In genomic region chr7:101932053-101932452, GRCh38 we compare ENCODE assay signal across 15 cellular contexts.
DNase-seq lines count a peak whose midpoint lies in the region; ATAC-seq, FAIRE-seq and TF ChIP-seq lines count a peak whose summit lies in the region.
"Had no signal": no experiment of that assay in that cellular context is flagged by ENCODE, and none has a peak within 500 bp of the region (broad histone marks: within the 10 kb centered on the region; RNA-seq: fewer than 3 reads in every experiment).

No MANE protein-coding gene starts in this region.

- H3K4me2 ChIP-seq in K562 (ENCODE audit: insufficient read depth, low read length) = no peak overlapping the region
- H3K4me2 ChIP-seq in neural cell (ENCODE audit: low read length) = no peak overlapping the region
- no peak overlapping the region for H3K4me2 ChIP-seq in HepG2 (ENCODE audit: low read depth, low read length)

- H3K9me3 ChIP-seq in Caco-2 (no peaks in the 10 kb centered on the region), HUES6 (ENCODE audit: control insufficient read depth, insufficient read depth, low read depth, low read length) (no peaks in the 10 kb centered on the region), K562 (replicated peaks; ENCODE audit: control insufficient read depth, insufficient read depth, low read depth, low read length) (no peaks in the 10 kb centered on the region), neural cell (ENCODE audit: low read length) (no peaks in the 10 kb centered on the region), HepG2 (ENCODE audit: low read length) (no peaks in the 10 kb centered on the region)
- H3K9me3 ChIP-seq: MG63 had no signal

- peak overlapping the region; percentile 14 for H3K9ac ChIP-seq in HUES6 (ENCODE audit: low read length)
- no peak overlapping the region for H3K9ac ChIP-seq in K562 (ENCODE audit: insufficient read depth in 1 of 2, low read depth in 2 of 2, low read length in 2 of 2)
- H3K9ac ChIP-seq in neural cell (ENCODE audit: low read length) = peak overlapping the region; percentile 22
- H3K9ac ChIP-seq in HepG2 (ENCODE audit: insufficient read depth, low read depth, low read length) = no peak overlapping the region

- no peak overlapping the region for H3K4me3 Mint-ChIP-seq in Caco-2 (ENCODE audit: unreplicated experiment)
- no peak overlapping the region for H3K4me3 Mint-ChIP-seq in activated T-cell treated with anti-CD3 and anti-CD28 coated beads, Interleukin-2, amount 50 U/mL, for 4 hours
- H3K4me3 Mint-ChIP-seq: CD4-positive, alpha-beta memory T cell had no signal

- in situ Hi-C loops in K562 (cut with MboI) = no loop called here
- in situ Hi-C loops in HepG2 (cut with HindIII; ENCODE audit: extremely low pct_ligation_motif_present, low pct_unique_long_range_greater_than_20kb) = no loop called here

- CTCF ChIA-PET in Caco-2 (lab: Charles Lee) (no interaction called here), K562 (lab: Yijun Ruan, JAX; ENCODE audit: low intra/inter-chr PET ratio) (no interaction called here), HepG2 (lab: Yijun Ruan, JAX; ENCODE audit: low intra/inter-chr PET ratio, low total read pairs) (no interaction called here)

- no peak overlapping the region for H2AFZ ChIP-seq in K562 (ENCODE audit: low read depth, low read length)
- H2AFZ ChIP-seq in neural cell (ENCODE audit: low read depth, low read length) = no peak overlapping the region
- H2AFZ ChIP-seq in HepG2 (ENCODE audit: low read length) = no peak overlapping the region

- no peak for DNase-seq in Caco-2
- DNase-seq in K562 (ENCODE audit: extremely low read depth in 1 of 4, low spot score in 3 of 4) = no peak
- DNase-seq in foreskin keratinocyte = no peak
- no peak for DNase-seq in HepG2 (ENCODE audit: low spot score)
- no peak for DNase-seq in activated T-cell treated with anti-CD3 and anti-CD28 coated beads, Interleukin-2, amount 50 U/mL, for 4 hours
- no peak for DNase-seq in NCI-H524 (lab: John Stamatoyannopoulos, UW)
- DNase-seq: CD4-positive, alpha-beta memory T cell; HCEC 1CT; KBM-7; MG63; NCI-H1105; NCI-H187; NCI-H510A had no signal

- no peak for TF ChIP-seq CTCF in Caco-2 (IDR thresholded peaks at IDR 0.05; ENCODE audit: insufficient read depth in 1 of 2, low read depth in 1 of 2, low read length in 1 of 2, severe bottlenecking in 1 of 2, unreplicated experiment in 1 of 2)
- TF ChIP-seq CTCF in K562 (IDR thresholded peaks at IDR 0.05 in 2 of 3, conservative IDR thresholded peaks at IDR 0.05 in 1 of 3; ENCODE audit: insufficient read depth in 2 of 3, low read depth in 1 of 3, low read length in 3 of 3) = no peak
- no peak for TF ChIP-seq CTCF in neural cell (IDR thresholded peaks at IDR 0.05; ENCODE audit: poor library complexity, severe bottlenecking)
- no peak for TF ChIP-seq CTCF in foreskin keratinocyte (conservative IDR thresholded peaks at IDR 0.05)
- TF ChIP-seq CTCF in HepG2 (CRISPR knock-in tag; IDR thresholded peaks at IDR 0.05) = no peak

- H3K27ac Mint-ChIP-seq in Caco-2 (ENCODE audit: unreplicated experiment) = no peak overlapping the region
- H3K27ac Mint-ChIP-seq: CD4-positive, alpha-beta memory T cell had no signal

- H3K4me3 ChIP-seq in Caco-2 (ENCODE audit: low read depth, low read length) (no peak overlapping the region), HUES6 (ENCODE audit: low read depth, low read length) (no peak overlapping the region), K562 (no peak overlapping the region), neural cell (ENCODE audit: low read length) (peak overlapping the region; percentile 38), HepG2 (replicated peaks in 1 of 3; ENCODE audit: insufficient read depth in 1 of 3, low read depth in 2 of 3, low read length in 3 of 3) (no peak overlapping the region)
- H3K4me3 ChIP-seq: MG63 had no signal

- TF ChIP-seq RAD21 in K562 (CRISPR knock-in tag; conservative IDR thresholded peaks at IDR 0.05 in 1 of 2, IDR thresholded peaks at IDR 0.05 in 1 of 2) = no peak
- no peak for TF ChIP-seq RAD21 in neural cell (conservative IDR thresholded peaks at IDR 0.05)
- TF ChIP-seq RAD21 in HepG2 (CRISPR knock-in tag; IDR thresholded peaks at IDR 0.05) = no peak

- no peaks in the 10 kb centered on the region for H3K36me3 ChIP-seq in Caco-2 (ENCODE audit: control insufficient read depth, insufficient read depth, low read length)
- no peaks in the 10 kb centered on the region for H3K36me3 ChIP-seq in HUES6 (ENCODE audit: control insufficient read depth, insufficient read depth, low read length)
- peaks cover 8% of the 10 kb centered on the region; the same call in 2 of the 3 replicates for H3K36me3 ChIP-seq in K562 (ENCODE audit: control insufficient read depth, insufficient read depth, low read length)
- no peaks in the 10 kb centered on the region for H3K36me3 ChIP-seq in neural cell (ENCODE audit: insufficient read depth, low read length)
- H3K36me3 ChIP-seq in HepG2 (replicated peaks in 1 of 2; ENCODE audit: control insufficient read depth in 1 of 2, insufficient read depth in 2 of 2, low read length in 2 of 2) = peaks cover 1 to 4% of the 10 kb centered on the region in 2 experiments; a peak in 3 of 5 replicates
- H3K36me3 ChIP-seq: MG63 had no signal

- peaks cover 75% of the 10 kb centered on the region for H3K36me3 Mint-ChIP-seq in Caco-2 (ENCODE audit: insufficient read depth, unreplicated experiment)
- no peaks in the 10 kb centered on the region for H3K36me3 Mint-ChIP-seq in activated T-cell treated with anti-CD3 and anti-CD28 coated beads, Interleukin-2, amount 50 U/mL, for 4 hours (ENCODE audit: insufficient read depth)

- FAIRE-seq in K562 (lab: Jason Lieb, UNC) (peak; percentile 23), HepG2 (lab: Jason Lieb, UNC) (no peak)

- peaks cover 3% of the 10 kb centered on the region for H3F3A ChIP-seq in neural cell (ENCODE audit: insufficient read depth, low read length, poor library complexity, severe bottlenecking)

- TF ChIP-seq POLR2A in K562 (conservative IDR thresholded peaks at IDR 0.05) (no peak), HepG2 (IDR thresholded peaks at IDR 0.05; ENCODE audit: insufficient read depth in 1 of 2, low read depth in 2 of 2, low read length in 2 of 2) (no peak)

- H3K9me1 ChIP-seq in K562 (ENCODE audit: control insufficient read depth, insufficient read depth, low read length) = no peaks in the 10 kb centered on the region

- H3K27me3 ChIP-seq in Caco-2 (replicated peaks; ENCODE audit: control insufficient read depth, insufficient read depth, low read length) = no peaks in the 10 kb centered on the region
- no peaks in the 10 kb centered on the region for H3K27me3 ChIP-seq in HUES6 (ENCODE audit: control insufficient read depth, insufficient read depth, low read length)
- no peaks in the 10 kb centered on the region for H3K27me3 ChIP-seq in K562 (ENCODE audit: control insufficient read depth in 2 of 2, insufficient read depth in 2 of 2, low read length in 2 of 2)
- H3K27me3 ChIP-seq in neural cell (ENCODE audit: insufficient read depth, low read depth, low read length) = no peaks in the 10 kb centered on the region
- no peaks in the 10 kb centered on the region for H3K27me3 ChIP-seq in foreskin keratinocyte
- H3K27me3 ChIP-seq in HepG2 (ENCODE audit: control insufficient read depth in 1 of 2, insufficient read depth in 2 of 2, low read length in 2 of 2) = no peaks in the 10 kb centered on the region
- H3K27me3 ChIP-seq: MG63 had no signal

- peaks cover 9% of the 10 kb centered on the region for H3K9me3 Mint-ChIP-seq in Caco-2 (ENCODE audit: unreplicated experiment)
- no peaks in the 10 kb centered on the region for H3K9me3 Mint-ChIP-seq in activated T-cell treated with anti-CD3 and anti-CD28 coated beads, Interleukin-2, amount 50 U/mL, for 4 hours

- intact Hi-C loops in Caco-2 (cut with micrococcal nuclease; ENCODE audit: unreplicated experiment) (no loop called here), K562 (cut with micrococcal nuclease) (no loop called here), HepG2 (cut with micrococcal nuclease; ENCODE audit: unreplicated experiment) (no loop called here)

- peaks cover 32% of the 10 kb centered on the region for H3K4me1 Mint-ChIP-seq in Caco-2 (ENCODE audit: low read depth, unreplicated experiment)
- peaks cover 2% of the 10 kb centered on the region for H3K4me1 Mint-ChIP-seq in activated T-cell treated with anti-CD3 and anti-CD28 coated beads, Interleukin-2, amount 50 U/mL, for 4 hours (ENCODE audit: low read depth)

- no peak for ATAC-seq in K562
- ATAC-seq in foreskin keratinocyte = no peak
- ATAC-seq in HepG2 = no peak
- ATAC-seq in activated T-cell treated with anti-CD3 and anti-CD28 coated beads, Interleukin-2, amount 50 U/mL, for 4 hours = no peak

- POLR2A ChIA-PET in Caco-2 (lab: Charles Lee) (no interaction called here), K562 (lab: Yijun Ruan, JAX) (interaction anchor here (0.6 to 1.0 kb wide), 6 partner anchors 8 to 1257 kb away, joined by 3 to 4 read pairs (median 3); no protein-coding TSS in a partner anchor), HepG2 (lab: Yijun Ruan, JAX) (no interaction called here)

- BruUV-seq in Caco-2 (replicated peaks; lab: Mats Ljungman, UMichigan) (TSS peak; percentile 5), K562 (replicated peaks; lab: Mats Ljungman, UMichigan) (no TSS peak), HepG2 (replicated peaks; lab: Mats Ljungman, UMichigan) (no TSS peak)

- TF ChIP-seq EP300 in K562 (IDR thresholded peaks at IDR 0.05; ENCODE audit: low read length) = no peak
- no peak for TF ChIP-seq EP300 in neural cell (conservative IDR thresholded peaks at IDR 0.05; ENCODE audit: poor library complexity, severe bottlenecking)
- no peak for TF ChIP-seq EP300 in HepG2 (IDR thresholded peaks at IDR 0.05; ENCODE audit: low read depth in 2 of 2, low read length in 2 of 2)
- TF ChIP-seq EP300 in HepG2 (CRISPR knock-in tag; IDR thresholded peaks at IDR 0.05; ENCODE audit: borderline replicate concordance) = no peak

- 73% methylated on average over 11 of the region's 11 CpGs for WGBS in K562 (ENCODE audit: insufficient coverage, low coverage, missing lambda C conversion rate)
- WGBS in HepG2 (ENCODE audit: low lambda C conversion rate) = 94% methylated on average over 11 of the region's 11 CpGs

- H3K79me2 ChIP-seq in K562 (ENCODE audit: control insufficient read depth, insufficient read depth, low read length) (peaks cover 65% of the 10 kb centered on the region), neural cell (replicated peaks; ENCODE audit: insufficient read depth, low read length) (peaks cover 5% of the 10 kb centered on the region), HepG2 (ENCODE audit: insufficient read depth, low read length) (peaks cover 13% of the 10 kb centered on the region)

- no peaks in the 10 kb centered on the region; the same call in 1 of the 2 replicates for H4K20me1 ChIP-seq in K562 (replicated peaks; ENCODE audit: control insufficient read depth, insufficient read depth, low read length)
- H4K20me1 ChIP-seq in neural cell (ENCODE audit: insufficient read depth) = no peaks in the 10 kb centered on the region
- no peaks in the 10 kb centered on the region for H4K20me1 ChIP-seq in HepG2 (ENCODE audit: insufficient read depth, low read length)

- H3K27ac ChIP-seq in HUES6 (ENCODE audit: low read depth, low read length) = peak overlapping the region; percentile 85; the same call in 1 of the 2 replicates
- H3K27ac ChIP-seq in K562 (ENCODE audit: extremely low read depth, low read depth, low read length) = no peak overlapping the region
- H3K27ac ChIP-seq in neural cell (ENCODE audit: low read length) = peak overlapping the region; percentile 34
- no peak overlapping the region for H3K27ac ChIP-seq in foreskin keratinocyte
- H3K27ac ChIP-seq in HepG2 (ENCODE audit: extremely low read length, insufficient read depth, low read length) = no peak overlapping the region

- H3K4me1 ChIP-seq in Caco-2 (peaks cover 37% of the 10 kb centered on the region), HUES6 (ENCODE audit: control insufficient read depth, insufficient read depth, low read length) (peaks cover 64% of the 10 kb centered on the region), K562 (replicated peaks in 1 of 2; ENCODE audit: control insufficient read depth in 2 of 2, insufficient read depth in 2 of 2, low read length in 2 of 2) (peaks cover 0 to 11% of the 10 kb centered on the region in 2 experiments; a peak in 3 of 5 replicates), foreskin keratinocyte (peaks cover 3% of the 10 kb centered on the region), HepG2 (ENCODE audit: insufficient read depth, low read length) (peaks cover 21% of the 10 kb centered on the region)

- no peaks in the 10 kb centered on the region for H3K27me3 Mint-ChIP-seq in Caco-2 (ENCODE audit: insufficient read depth, unreplicated experiment)
- H3K27me3 Mint-ChIP-seq in activated T-cell treated with anti-CD3 and anti-CD28 coated beads, Interleukin-2, amount 50 U/mL, for 4 hours (ENCODE audit: low read depth) = no peaks in the 10 kb centered on the region
- H3K27me3 Mint-ChIP-seq: CD4-positive, alpha-beta memory T cell had no signal

- no peaks in the 10 kb centered on the region for H3K9me2 ChIP-seq in neural cell (ENCODE audit: insufficient read depth, low read length)

Comparison
In these comparisons a context has a peak if more than half of its experiments do, and no peak if none do; other contexts are left out.
1. H3K27ac ChIP-seq: peak in HUES6 (single experiment) and neural cell (single experiment); none in K562 (single experiment), foreskin keratinocyte (single experiment) and HepG2 (single experiment).
2. H3K9ac ChIP-seq: peak in HUES6 (single experiment) and neural cell (single experiment); none in K562 (0 of 2) and HepG2 (single experiment).